18 cellular contexts compared by ENCODE assay signal in the genomic region with DNA sequence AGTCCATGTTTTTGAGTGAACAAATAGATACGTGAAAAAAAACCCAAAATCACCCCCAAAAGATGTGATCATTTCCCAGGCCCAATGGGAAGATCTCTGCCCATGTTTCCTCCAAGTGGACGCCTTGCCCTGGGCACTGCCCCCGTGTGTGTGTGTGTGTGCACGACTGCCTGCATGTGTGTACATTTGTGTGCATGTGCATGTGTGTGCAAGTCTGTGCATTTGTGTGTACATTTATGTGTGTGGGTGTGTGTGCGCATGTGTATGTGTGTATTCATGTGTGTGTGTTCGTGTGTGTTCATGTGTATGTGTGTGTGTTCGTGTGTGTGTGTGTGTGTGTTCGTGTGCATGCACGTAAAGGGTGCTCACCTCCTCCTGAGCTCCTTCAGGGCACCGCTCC. TPM values are rescaled to one million over a fixed set of nuclear protein-coding genes. Genes with fewer than 3 reads are reported as not detected.
DNase-seq lines count a peak whose midpoint lies in the region; ATAC-seq, FAIRE-seq and TF ChIP-seq lines count a peak whose summit lies in the region.
"Had no signal": no experiment of that assay in that cellular context is flagged by ENCODE, and none has a peak within 500 bp of the region (broad histone marks: within the 10 kb centered on the region; RNA-seq: fewer than 3 reads in every experiment).

No MANE protein-coding gene starts in this region.

- H3K4me3 ChIP-seq in bronchial epithelial cell (ENCODE audit: low read depth, low read length) (no peak overlapping the region), spleen (no peak overlapping the region)
- H3K4me3 ChIP-seq: BLaER1, GM23248 had no signal

- no peaks in the 10 kb centered on the region for H3K36me3 ChIP-seq in bronchial epithelial cell (ENCODE audit: control insufficient read depth, insufficient read depth, low read length)
- H3K36me3 ChIP-seq in spleen = no peaks in the 10 kb centered on the region
- H3K36me3 ChIP-seq: BLaER1 had no signal

- no peak overlapping the region for H3K4me3 Mint-ChIP-seq in activated CD4-positive, alpha-beta T cell treated with anti-CD3 and anti-CD28 coated beads, Interleukin-2, amount 10 ng/mL, durations not matched to agents 24 days and 14 days
- no peak overlapping the region for H3K4me3 Mint-ChIP-seq in activated CD4-positive, alpha-beta T cell treated with anti-CD3 and anti-CD28 coated beads for 36 hours
- H3K4me3 Mint-ChIP-seq: CD8-positive, alpha-beta memory T cell; IgD-negative memory B cell had no signal

- no peak overlapping the region for H3K27ac ChIP-seq in spleen
- H3K27ac ChIP-seq: 22Rv1, BLaER1, GM23248, HL-60, KMS-11 had no signal

- ATAC-seq in activated CD4-positive, alpha-beta T cell treated with anti-CD3 and anti-CD28 coated beads for 36 hours = no peak
- ATAC-seq in HG03095 (IDR thresholded peaks at IDR 0.05; ENCODE audit: unreplicated experiment) = no peak

- no peaks in the 10 kb centered on the region for H3K27me3 ChIP-seq in bronchial epithelial cell (ENCODE audit: control insufficient read depth, insufficient read depth, low read length)
- H3K27me3 ChIP-seq in spleen (replicated peaks in 1 of 7) = no peaks in the 10 kb centered on the region
- H3K27me3 ChIP-seq: BLaER1 had no signal

- peak; percentile 51 for DNase-seq in activated CD4-positive, alpha-beta T cell treated with anti-CD3 and anti-CD28 coated beads, Interleukin-2, amount 10 ng/mL, durations not matched to agents 24 days and 14 days
- DNase-seq in activated CD4-positive, alpha-beta T cell treated with anti-CD3 and anti-CD28 coated beads for 36 hours = no peak
- no peak for DNase-seq in HTR-8/SVneo (ENCODE audit: insufficient read length, low spot score)
- no peak for DNase-seq in bronchial epithelial cell (ENCODE audit: low read depth)
- DNase-seq in urothelium cell line (ENCODE audit: low spot score) = no peak
- DNase-seq in spleen = no peak
- DNase-seq: Caco-2; CD8-positive, alpha-beta memory T cell; DMS53; GF-D8; GM23248; H7 had no signal

- CTCF ChIA-PET in activated CD4-positive, alpha-beta T cell treated with anti-CD3 and anti-CD28 coated beads for 36 hours (lab: Charles Lee) = no interaction called here

- 81 to 95% (median 90%) methylated on average over 9 to 10 of the region's 10 CpGs for WGBS in spleen, 5 donors

- no peaks in the 10 kb centered on the region for H3K9me3 ChIP-seq in spleen
- H3K9me3 ChIP-seq: BLaER1, Caco-2 had no signal

- H3K27me3 Mint-ChIP-seq in activated CD4-positive, alpha-beta T cell treated with anti-CD3 and anti-CD28 coated beads, Interleukin-2, amount 10 ng/mL, durations not matched to agents 24 days and 14 days = peaks cover 4% of the 10 kb centered on the region
- H3K27me3 Mint-ChIP-seq in activated CD4-positive, alpha-beta T cell treated with anti-CD3 and anti-CD28 coated beads for 36 hours = no peaks in the 10 kb centered on the region

- peak; percentile 42 for FAIRE-seq in HTR-8/SVneo (lab: Jason Lieb, UNC)
- FAIRE-seq in bronchial epithelial cell (lab: Jason Lieb, UNC) = peak; percentile 7
- FAIRE-seq in urothelium cell line (lab: Jason Lieb, UNC) = peak; percentile 72

- peaks cover 0 to 10% (median 3%) of the 10 kb centered on the region in 6 donors for H3K4me1 ChIP-seq in spleen
- H3K4me1 ChIP-seq: Caco-2 had no signal

- TF ChIP-seq CTCF in bronchial epithelial cell (IDR thresholded peaks at IDR 0.05; ENCODE audit: insufficient read depth, low read length, severe bottlenecking) = no peak
- no peak for TF ChIP-seq CTCF in spleen (IDR thresholded peaks at IDR 0.05 in 8 of 11, conservative IDR thresholded peaks at IDR 0.05 in 3 of 11)

- POLR2A ChIA-PET in activated CD4-positive, alpha-beta T cell treated with anti-CD3 and anti-CD28 coated beads for 36 hours (lab: Charles Lee) = no interaction called here

- H3K27ac Mint-ChIP-seq in activated CD4-positive, alpha-beta T cell treated with anti-CD3 and anti-CD28 coated beads, Interleukin-2, amount 10 ng/mL, durations not matched to agents 24 days and 14 days = no peak overlapping the region
- no peak overlapping the region for H3K27ac Mint-ChIP-seq in activated CD4-positive, alpha-beta T cell treated with anti-CD3 and anti-CD28 coated beads for 36 hours
- H3K27ac Mint-ChIP-seq: IgD-negative memory B cell had no signal

- H3K36me3 Mint-ChIP-seq in activated CD4-positive, alpha-beta T cell treated with anti-CD3 and anti-CD28 coated beads, Interleukin-2, amount 10 ng/mL, durations not matched to agents 24 days and 14 days (ENCODE audit: low read depth) = peaks cover 2% of the 10 kb centered on the region
- no peaks in the 10 kb centered on the region for H3K36me3 Mint-ChIP-seq in activated CD4-positive, alpha-beta T cell treated with anti-CD3 and anti-CD28 coated beads for 36 hours (ENCODE audit: low read depth)
- H3K36me3 Mint-ChIP-seq: IgD-negative memory B cell had no signal

- TF ChIP-seq POLR2A in spleen (IDR thresholded peaks at IDR 0.05) = no peak

- no peaks in the 10 kb centered on the region for H3K9me3 Mint-ChIP-seq in activated CD4-positive, alpha-beta T cell treated with anti-CD3 and anti-CD28 coated beads, Interleukin-2, amount 10 ng/mL, durations not matched to agents 24 days and 14 days
- H3K9me3 Mint-ChIP-seq in activated CD4-positive, alpha-beta T cell treated with anti-CD3 and anti-CD28 coated beads for 36 hours (ENCODE audit: low read depth) = no peaks in the 10 kb centered on the region
- H3K9me3 Mint-ChIP-seq: CD8-positive, alpha-beta memory T cell had no signal

- H3K4me1 Mint-ChIP-seq in activated CD4-positive, alpha-beta T cell treated with anti-CD3 and anti-CD28 coated beads, Interleukin-2, amount 10 ng/mL, durations not matched to agents 24 days and 14 days = peaks cover 12% of the 10 kb centered on the region
- peaks cover 2% of the 10 kb centered on the region for H3K4me1 Mint-ChIP-seq in activated CD4-positive, alpha-beta T cell treated with anti-CD3 and anti-CD28 coated beads for 36 hours

- intact Hi-C loops in activated CD4-positive, alpha-beta T cell treated with anti-CD3 and anti-CD28 coated beads, Interleukin-2, amount 10 ng/mL, durations not matched to agents 24 days and 14 days (cut with micrococcal nuclease) = no loop called here
- intact Hi-C loops in activated CD4-positive, alpha-beta T cell treated with anti-CD3 and anti-CD28 coated beads for 36 hours (cut with DNase I, micrococcal nuclease) = no loop called here
- intact Hi-C loops in spleen (cut with DNase I; ENCODE audit: low total_unique reads) = no loop called here

RNA-seq across cellular contexts. Expression of a gene that starts 16.8 kb away (rescaled TPM):
- total RNA-seq in activated CD4-positive, alpha-beta T cell treated with anti-CD3 and anti-CD28 coated beads, Interleukin-2, amount 10 ng/mL, durations not matched to agents 24 days and 14 days = 8.3 and 12.8 TPM in 2 replicates
- total RNA-seq in activated CD4-positive, alpha-beta T cell treated with anti-CD3 and anti-CD28 coated beads for 36 hours = 1 to 10 TPM; 2.6 to 3.3 TPM
- 1.1 and 5.0 TPM in 2 replicates for total RNA-seq in bronchial epithelial cell
- total RNA-seq in spleen = 10 to 100 TPM in 5 of 7 donors, 1 to 10 TPM in 2; 7.6 to 44.8 (median 19.3) TPM
- polyA plus RNA-seq in spleen = 1 to 10 TPM; 1.8 to 2.8 (median 2.4) TPM
